Comparison of ENCODE assay signal across 1 cellular context in the genomic region with DNA sequence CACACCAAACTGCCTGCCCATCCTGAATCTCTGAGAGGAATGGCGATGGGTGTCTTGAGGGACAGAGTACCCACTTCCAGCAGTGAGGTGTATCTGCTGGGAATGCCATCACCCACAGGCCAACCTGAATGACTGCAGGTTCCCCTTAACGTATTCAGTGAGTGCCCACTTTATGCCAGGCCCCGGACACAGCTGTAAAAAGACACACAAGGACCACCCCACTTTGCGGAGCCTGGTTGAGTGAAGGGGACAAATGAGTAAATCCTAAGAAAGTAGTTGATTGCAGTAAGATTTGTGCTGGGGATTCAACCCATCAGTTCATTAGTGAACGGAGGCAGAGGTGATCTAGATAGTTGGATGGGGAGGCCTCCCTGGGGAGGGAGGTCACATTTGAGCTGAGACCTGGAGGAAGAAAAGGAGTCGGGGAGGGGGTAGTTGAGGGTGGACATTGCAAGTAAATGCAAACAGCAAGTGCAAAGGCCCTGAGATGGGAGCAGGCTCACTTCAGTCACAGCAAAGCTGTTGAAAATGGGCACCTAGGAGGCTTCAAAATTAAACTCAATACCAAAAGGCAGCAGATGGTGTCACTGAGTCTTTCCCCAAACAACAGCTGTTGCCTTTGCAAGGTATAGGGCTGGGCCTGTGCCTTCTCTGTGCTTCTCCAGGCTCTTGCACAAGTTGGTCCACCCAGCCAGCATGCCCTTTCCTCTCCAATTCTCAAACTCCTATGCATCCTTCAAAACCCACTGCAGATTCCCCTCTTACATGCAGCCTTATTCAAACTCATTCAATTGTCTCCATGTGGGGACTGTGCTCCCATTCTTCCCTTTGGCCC.
TF ChIP-seq lines count a peak whose summit lies in the region.

No MANE protein-coding gene starts in this region.

TF ChIP-seq in H1, 55 proteins besides CTCF, POLR2A, EP300 and RAD21:
- no peak for TF ChIP-seq KDM1A (IDR thresholded peaks at IDR 0.05; ENCODE audit: borderline replicate concordance, low read length)
- TF ChIP-seq SP2 (IDR thresholded peaks at IDR 0.05; ENCODE audit: low read length), result no peak
- no peak for TF ChIP-seq CBX8 (IDR thresholded peaks at IDR 0.05; ENCODE audit: borderline replicate concordance, low read depth, low read length)
- TF ChIP-seq JUN (IDR thresholded peaks at IDR 0.05; ENCODE audit: low read depth, low read length), result no peak
- TF ChIP-seq GABPA (IDR thresholded peaks at IDR 0.05; ENCODE audit: borderline replicate concordance, insufficient read depth, low read length), result no peak
- no peak for TF ChIP-seq MAFK (IDR thresholded peaks at IDR 0.05; ENCODE audit: low read depth, low read length)
- TF ChIP-seq SAP30 (IDR thresholded peaks at IDR 0.05; ENCODE audit: insufficient read depth, insufficient replicate concordance, low read length), result no peak
- no peak for TF ChIP-seq BACH1 (IDR thresholded peaks at IDR 0.05; ENCODE audit: low read length)
